Comparison of ENCODE assay signal across 28 cellular contexts in genomic region chr12:95509300-95509699, GRCh38. TPM values are rescaled to one million over a fixed set of nuclear protein-coding genes. Genes with fewer than 3 reads are reported as not detected.
"Had no signal": no experiment of that assay in that cellular context is flagged by ENCODE, and none has a peak within 500 bp of the region (broad histone marks: within the 10 kb centered on the region; RNA-seq: fewer than 3 reads in every experiment).

No MANE protein-coding gene starts in this region.

- ATAC-seq: K562, Panc1, PC-3 had no signal

- H3K4me3 ChIP-seq: K562 had no signal

- H3K27me3 Mint-ChIP-seq: IgD-negative memory B cell had no signal

- H3K9ac ChIP-seq: KMS-11, SK-N-SH had no signal

- DNase-seq: MV-4-11; NCI-H1048; NCI-H1105 treated with DMSO at 0.1 percent for 48 hours; NCI-H1417 treated with DMSO at 0.1 percent for 48 hours; NCI-H146; NCI-H1694 treated with DMSO at 0.1 percent for 48 hours; NCI-H1930; NCI-H2081; NCI-H2107; NCI-H2227 treated with DMSO at 0.1 percent for 48 hours; NCI-H446; NCI-H510A; NCI-H524 treated with DMSO at 0.1 percent for 48 hours; NCI-H69; NCI-H774; NK-92 treated with Interleukin-12 subunit alpha and Interleukin-12 subunit beta, amount 100 ng/mL, for 24 hours; PC-3; SHP77; SK-N-SH; SW 1271 had no signal

- H3K9me3 Mint-ChIP-seq: IgD-negative memory B cell had no signal

- H3K9me3 ChIP-seq: SK-N-SH had no signal

- H3K4me3 Mint-ChIP-seq: IgD-negative memory B cell had no signal

- H3K4me2 ChIP-seq: KMS-11, SK-N-SH had no signal

- H3K27ac ChIP-seq: HL-60, KMS-11, RWPE1 had no signal

RNA-seq across cellular contexts. Expression of gene USP44, which starts 42.0 kb away (rescaled TPM):
- total RNA-seq: LHCN-M2, MCF 10A, PC-3 had no signal
